2 cellular contexts compared by ENCODE assay signal in the genomic region with DNA sequence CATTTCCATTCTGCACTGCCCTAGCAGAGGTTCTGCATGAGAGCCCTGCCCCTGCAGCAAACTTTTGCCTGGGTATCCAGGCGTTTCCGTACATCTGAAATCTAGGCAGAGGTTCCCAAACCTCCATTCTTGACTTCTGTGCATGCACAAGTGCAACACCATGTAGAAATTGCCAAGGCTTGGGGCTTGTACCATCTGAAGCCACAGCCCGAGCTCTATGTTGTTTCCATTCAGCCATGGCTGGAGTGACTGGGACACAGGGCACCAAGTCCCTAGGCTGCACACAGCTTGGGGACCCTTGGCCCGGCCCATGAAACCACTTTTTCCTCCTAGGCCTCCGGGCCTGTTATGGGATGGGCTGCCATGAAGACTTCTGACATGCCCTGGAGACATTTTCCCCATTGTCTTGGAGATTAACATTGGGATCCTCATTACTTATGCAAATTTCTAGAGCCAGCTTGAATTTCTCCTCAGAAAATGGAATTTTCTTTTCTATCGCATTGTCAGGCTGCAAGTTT.
TF ChIP-seq lines count a peak whose summit lies in the region.

No MANE protein-coding gene starts in this region.

TF ChIP-seq in A549, 52 proteins besides CTCF, POLR2A, EP300 and RAD21:
- TF ChIP-seq ZFP36 (IDR thresholded peaks at IDR 0.05; ENCODE audit: borderline replicate concordance, partially characterized antibody): peak; percentile 35

TF ChIP-seq in K562, 482 proteins besides CTCF, POLR2A, EP300 and RAD21:
- TF ChIP-seq ZFP36 (IDR thresholded peaks at IDR 0.05; ENCODE audit: low read depth, low read length, partially characterized antibody): peak; percentile 71
- peak; percentile 64; the same call in 1 of the 2 replicates for TF ChIP-seq TRIM28 (IDR thresholded peaks at IDR 0.05)
- TF ChIP-seq CBX5 (IDR thresholded peaks at IDR 0.05; ENCODE audit: borderline replicate concordance, low read depth): 0 out of 2 replicates have a peak, but pooled peaks have one; percentile 42
